Comparison of ENCODE assay signal across 28 cellular contexts in the genomic region with DNA sequence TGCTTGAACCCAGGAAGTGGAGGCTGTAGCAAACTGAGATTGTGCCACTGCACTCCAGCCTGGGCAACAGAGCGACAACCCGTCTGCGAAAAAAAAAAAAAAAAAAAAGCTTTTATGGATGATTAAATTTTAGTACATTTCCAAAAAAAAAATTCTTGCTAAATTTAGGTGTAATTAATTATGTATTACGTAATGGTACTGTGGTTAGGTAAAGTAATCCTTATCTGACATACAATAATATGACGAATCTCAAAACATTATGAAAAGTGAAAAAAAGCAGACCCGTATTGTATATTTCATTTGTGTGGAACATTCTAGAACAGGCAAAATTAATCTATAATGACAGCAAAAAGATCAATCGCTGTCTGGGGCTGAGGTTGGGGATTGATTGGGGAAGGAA.
"Had no signal": no experiment of that assay in that cellular context is flagged by ENCODE, and none has a peak within 500 bp of the region (broad histone marks: within the 10 kb centered on the region; RNA-seq: fewer than 3 reads in every experiment).

No MANE protein-coding gene starts in this region.

- H3K36me3 ChIP-seq: left lung, lower lobe of right lung, neural progenitor cell, neutrophil, ovary, right atrium auricular region, stomach, thyroid gland, transverse colon, upper lobe of left lung, vagina had no signal

- H3K4me2 ChIP-seq: neural progenitor cell had no signal

- FAIRE-seq: islet of Langerhans, kidney had no signal

- H3K4me1 ChIP-seq: lower lobe of right lung, neural progenitor cell, right atrium auricular region, stomach, testis, thyroid gland, transverse colon, upper lobe of left lung, vagina had no signal

- H2AFZ ChIP-seq: neural progenitor cell had no signal

- H3K4me3 ChIP-seq: left lung, lower lobe of right lung, neural progenitor cell, ovary, right atrium auricular region, skin epidermis, stomach, testis, thyroid gland, transverse colon, upper lobe of left lung, vagina had no signal

- ATAC-seq: left colon; left lung; lower lobe of right lung; natural killer cell; sciatic nerve; stimulated activated naive B cell treated with anti-CD40 and anti-IgM and Interleukin-4, amounts not matched to agents 10 μg/mL and 1 μg/mL and 100 μg/mL, for 72 hours; stimulated activated naive CD8-positive, alpha-beta T cell treated with anti-CD3 and anti-CD28 coated beads, Interleukin-15, Interleukin-2, amounts not matched to agents 100 U/mL and 50 U/mL, for 24 hours had no signal

- H3K9ac ChIP-seq: neural progenitor cell had no signal

- H3K27ac ChIP-seq: left lung, lower lobe of right lung, neural progenitor cell, neutrophil, ovary, right atrium auricular region, skin epidermis, stomach, testis, thyroid gland, transverse colon, upper lobe of left lung, vagina had no signal

- DNase-seq: hippocampal formation; kidney; left colon; left lung; lower lobe of right lung; mesendoderm; naive B cell; natural killer cell; nephron progenitor cell; ovary; stimulated activated CD4-positive, alpha-beta T cell treated with anti-CD3 and anti-CD28 coated beads, Interleukin-12 subunit alpha, Interleukin-12 subunit beta, amount 100 ng/mL, for 4 hours; stimulated activated CD4-positive, alpha-beta T cell treated with anti-CD3 and anti-CD28 coated beads, Interleukin-15, amount 100 ng/mL, for 24 hours; stimulated activated CD4-positive, alpha-beta T cell treated with anti-CD3 and anti-CD28 coated beads, Interleukin-2, amount 100 ng/mL, for 24 hours; stimulated activated CD4-positive, alpha-beta T cell treated with anti-CD3 and anti-CD28 coated beads, Interleukin-4, amount 100 ng/mL, for 1 hour; stimulated activated naive B cell treated with anti-CD40 and anti-IgM and Interleukin-4, amounts not matched to agents 10 μg/mL and 1 μg/mL and 100 μg/mL, for 72 hours; stimulated activated naive CD8-positive, alpha-beta T cell treated with anti-CD3 and anti-CD28 coated beads, Interleukin-15, Interleukin-2, amounts not matched to agents 100 U/mL and 50 U/mL, for 24 hours; stomach; testis; thyroid gland; transverse colon; upper lobe of left lung had no signal

- H3K9me3 ChIP-seq: left lung, lower lobe of right lung, neutrophil, ovary, right atrium auricular region, stomach, testis, thyroid gland, transverse colon, upper lobe of left lung, vagina had no signal

- H3K27me3 ChIP-seq: left lung, neural progenitor cell, neutrophil, ovary, right atrium auricular region, stomach, testis, thyroid gland, transverse colon, upper lobe of left lung, vagina had no signal
